ENCODE assay signal across 12 cellular contexts in the genomic region with DNA sequence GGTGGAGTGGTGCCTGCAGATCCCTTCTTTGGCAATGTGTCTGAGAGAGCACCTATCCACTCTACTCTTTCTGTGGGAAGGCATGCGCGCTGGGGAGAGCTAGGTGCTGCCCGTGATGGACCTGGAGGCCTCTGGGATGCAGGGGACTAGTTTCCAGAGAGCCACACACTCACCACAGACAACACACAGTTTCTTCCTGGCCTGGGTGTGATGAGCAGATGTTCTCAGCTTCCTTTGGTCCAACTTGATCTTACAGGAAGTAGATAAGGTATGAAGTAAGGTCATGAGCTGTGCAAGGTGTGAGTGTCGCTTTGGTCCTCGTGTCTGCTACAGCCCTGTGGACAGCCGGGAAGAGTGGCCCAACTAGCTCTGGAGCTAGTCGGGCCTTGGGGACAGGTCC. TPM values are rescaled to one million over a fixed set of nuclear protein-coding genes. Genes with fewer than 3 reads are reported as not detected.
A peak's percentile ranks its signal among the peaks of the same experiment; 100 is the strongest.
DNase-seq lines count a peak whose midpoint lies in the region; TF ChIP-seq lines count a peak whose summit lies in the region.
"Had no signal": no experiment of that assay in that cellular context is flagged by ENCODE, and none has a peak within 500 bp of the region (broad histone marks: within the 10 kb centered on the region; RNA-seq: fewer than 3 reads in every experiment).

No MANE protein-coding gene starts in this region.

- H3K9me3 ChIP-seq in SK-N-MC (ENCODE audit: low read depth, low read length) (no peaks in the 10 kb centered on the region), colonic mucosa (no peaks in the 10 kb centered on the region), spleen (no peaks in the 10 kb centered on the region)
- H3K9me3 ChIP-seq: suprapubic skin had no signal

- H3K27ac ChIP-seq in SK-N-MC: peak overlapping the region; percentile 7; the same call in 1 of the 2 replicates
- peak overlapping the region; percentile 41 for H3K27ac ChIP-seq in colonic mucosa
- peak overlapping the region; percentile 61 to 97 (median 92) for H3K27ac ChIP-seq in spleen
- H3K27ac ChIP-seq: suprapubic skin, VCaP had no signal

- WGBS in spleen, 5 donors: 61 to 73% (median 68%) methylated on average over 6 to 7 of the region's 7 CpGs

- no peaks in the 10 kb centered on the region for H3K36me3 Mint-ChIP-seq in HFFc6 (ENCODE audit: low read depth)

- H3K27ac Mint-ChIP-seq in HFFc6: peak overlapping the region; percentile 93

- no peaks in the 10 kb centered on the region for H3K9me3 Mint-ChIP-seq in HFFc6

- DNase-seq in HFFc6 (no peak), SK-N-MC (ENCODE audit: low read depth, low spot score) (no peak), colonic mucosa (no peak), spleen (no peak), NOMO-1 treated with dmso at 0.1 percent for 144 hours (lab: John Stamatoyannopoulos, UW; ENCODE audit: unreplicated experiment) (no peak), HT-29 (ENCODE audit: low spot score) (no peak), NCI-H526 treated with DMSO at 0.1 percent for 48 hours (lab: John Stamatoyannopoulos, UW) (no peak)
- DNase-seq: Calu3, NCI-H2171, right cardiac atrium had no signal

- peaks cover 17% of the 10 kb centered on the region for H3K4me1 ChIP-seq in colonic mucosa
- H3K4me1 ChIP-seq in spleen: peaks cover 39 to 68% (median 57%) of the 10 kb centered on the region in 6 donors

- no peak overlapping the region for H3K4me3 ChIP-seq in SK-N-MC
- H3K4me3 ChIP-seq in colonic mucosa: no peak overlapping the region
- peak overlapping the region in 1 of 8 donors; percentile 99 for H3K4me3 ChIP-seq in spleen
- H3K4me3 ChIP-seq: suprapubic skin had no signal

- no peak for TF ChIP-seq POLR2A in spleen (IDR thresholded peaks at IDR 0.05)

- peaks cover 2% of the 10 kb centered on the region; the same call in 1 of the 2 replicates for H3K27me3 Mint-ChIP-seq in HFFc6 (ENCODE audit: insufficient read depth)

- H3K9ac ChIP-seq in SK-N-MC (ENCODE audit: insufficient read length) (no peak overlapping the region), colonic mucosa (ENCODE audit: low read depth in 2 of 2, low read length in 2 of 2) (peak overlapping the region in 1 of 2 donors; percentile 12)

- H3K36me3 ChIP-seq in SK-N-MC (ENCODE audit: insufficient read depth, low read length) (no peaks in the 10 kb centered on the region), colonic mucosa (no peaks in the 10 kb centered on the region), spleen (peaks cover 0 to 19% (median 0%) of the 10 kb centered on the region in 6 donors)

- H3K27me3 ChIP-seq in colonic mucosa (no peaks in the 10 kb centered on the region), spleen (replicated peaks in 1 of 7) (no peaks in the 10 kb centered on the region)
- H3K27me3 ChIP-seq: suprapubic skin had no signal

- intact Hi-C loops in colonic mucosa (cut with DNase I): no loop called here
- intact Hi-C loops in spleen (cut with DNase I; ENCODE audit: low total_unique reads): no loop called here

- TF ChIP-seq CTCF in HFFc6 (IDR thresholded peaks at IDR 0.05) (no peak), colonic mucosa (IDR thresholded peaks at IDR 0.05) (no peak), spleen (IDR thresholded peaks at IDR 0.05 in 8 of 11, conservative IDR thresholded peaks at IDR 0.05 in 3 of 11) (no peak)

- H3K4me3 Mint-ChIP-seq in HFFc6: peak overlapping the region; percentile 37; the same call in 1 of the 2 replicates

- H3K4me1 Mint-ChIP-seq in HFFc6 (ENCODE audit: low read depth): peaks cover 62% of the 10 kb centered on the region

RNA-seq across cellular contexts. Expression of a gene that starts 27.3 kb away (rescaled TPM):
- under 1 TPM; 0.11 to 0.24 (median 0.19) TPM for total RNA-seq in HFFc6 (2021; fragmentation: NEBNext Ultra II Directional; extraction: Animal tissue kit (Norgen Biotek cat#: 25700))
- total RNA-seq in colonic mucosa: 1 to 10 TPM; 1.2 to 2.4 TPM
- 1 to 10 TPM; 1.4 to 9.0 (median 3.2) TPM for total RNA-seq in spleen
- 1 to 10 TPM; 2.2 to 4.0 (median 3.6) TPM for polyA plus RNA-seq in spleen
- 1.1 and 1.2 TPM in 2 replicates for total RNA-seq in HT-29 (2014; rRNA removed; shearing (Covaris generic))

Comparison
In these comparisons a context has a peak if more than half of its experiments do, and no peak if none do; other contexts are left out.
1. H3K27ac ChIP-seq: peak in every context shown above with its lines; median percentile 92 in spleen; 41 in colonic mucosa; 7 in SK-N-MC.